8 cellular contexts compared by ENCODE assay signal in genomic region chr14:74019408-74019714, GRCh38. TPM values are rescaled to one million over a fixed set of nuclear protein-coding genes. Genes with fewer than 3 reads are reported as not detected.
DNase-seq lines count a peak whose midpoint lies in the region; ATAC-seq and TF ChIP-seq lines count a peak whose summit lies in the region.

No MANE protein-coding gene starts in this region.

- no peak overlapping the region for H2BK12ac ChIP-seq in trophoblast cell (ENCODE audit: low read length)

- H3K79me2 ChIP-seq in PC-3 (ENCODE audit: low read length) (no peaks in the 10 kb centered on the region), trophoblast cell (ENCODE audit: control insufficient read depth, insufficient read depth, low read length, poor library complexity) (peaks cover 5% of the 10 kb centered on the region)

- CTCF ChIA-PET in PC-3 (lab: Charles Lee), result interaction anchor here (0.6 kb wide), 2 partner anchors 42 to 68 kb away, joined by 3 to 6 read pairs; no protein-coding TSS in a partner anchor

- H3K14ac ChIP-seq in trophoblast cell (ENCODE audit: low read length), result no peak overlapping the region

- peak overlapping the region; percentile 83 for H3K4me3 ChIP-seq in GM08714 (ENCODE audit: low read length)
- H3K4me3 ChIP-seq in PC-3 (ENCODE audit: low read length), result peak overlapping the region; percentile 75
- H3K4me3 ChIP-seq in trophoblast cell (ENCODE audit: low read depth, low read length), result peak overlapping the region; percentile 72

- no peaks in the 10 kb centered on the region for H3K27me3 ChIP-seq in PC-3 (ENCODE audit: low read length)
- H3K27me3 ChIP-seq in trophoblast cell (ENCODE audit: insufficient read depth, low read length), result no peaks in the 10 kb centered on the region

- H2AFZ ChIP-seq in PC-3 (ENCODE audit: low read length), result peak overlapping the region; percentile 90
- H2AFZ ChIP-seq in trophoblast cell (ENCODE audit: insufficient read depth, low read length, poor library complexity), result peak overlapping the region; percentile 46

- ATAC-seq in PC-3 (no peak), GM18907 (IDR thresholded peaks at IDR 0.05; ENCODE audit: unreplicated experiment) (no peak), HG02759 (IDR thresholded peaks at IDR 0.05; ENCODE audit: unreplicated experiment) (no peak)

- H3K9ac ChIP-seq in PC-3 (ENCODE audit: low read length) (peak overlapping the region; percentile 82), trophoblast cell (ENCODE audit: low read length) (peak overlapping the region; percentile 73)

- H3K4me1 ChIP-seq in PC-3 (ENCODE audit: insufficient read depth, low read length) (peaks cover 12% of the 10 kb centered on the region; the same call in 1 of the 2 replicates), trophoblast cell (ENCODE audit: control insufficient read depth in 1 of 2, insufficient read depth in 2 of 2, low read length in 2 of 2) (peaks cover 2% of the 10 kb centered on the region in 2 experiments)

- no peak for TF ChIP-seq CTCF in PC-3 (conservative IDR thresholded peaks at IDR 0.05; ENCODE audit: low read depth, low read length)

- no peaks in the 10 kb centered on the region for H4K20me1 ChIP-seq in PC-3 (ENCODE audit: low read length)

- H3K27ac ChIP-seq in PC-3 (ENCODE audit: low read length), result no peak overlapping the region
- H3K27ac ChIP-seq in epithelial cell of prostate, result peak overlapping the region; percentile 94
- no peak overlapping the region for H3K27ac ChIP-seq in trophoblast cell (ENCODE audit: low read depth, low read length)

- H4K91ac ChIP-seq in trophoblast cell (ENCODE audit: low read depth, low read length), result no peak overlapping the region

- peaks cover 5% of the 10 kb centered on the region for H3K79me1 ChIP-seq in trophoblast cell (ENCODE audit: low read length)

- no peak overlapping the region for H2AK5ac ChIP-seq in trophoblast cell (ENCODE audit: low read length)

- no peak overlapping the region for H4K8ac ChIP-seq in trophoblast cell (ENCODE audit: low read depth, low read length)

- no CpG with 5 or more reads among the region's 17 CpGs for WGBS in trophoblast cell (ENCODE audit: extremely low coverage, insufficient coverage, insufficient read length)

- no peak overlapping the region for H2BK120ac ChIP-seq in trophoblast cell (ENCODE audit: insufficient read depth, low read length, poor library complexity)

- H3K36me3 ChIP-seq in PC-3 (ENCODE audit: low read depth, low read length) (no peaks in the 10 kb centered on the region), trophoblast cell (ENCODE audit: control insufficient read depth in 1 of 2, insufficient read depth in 2 of 2, low read length in 2 of 2) (no peaks in the 10 kb centered on the region)

- H3K18ac ChIP-seq in trophoblast cell (ENCODE audit: low read length), result no peak overlapping the region

- no peaks in the 10 kb centered on the region for H3K9me3 ChIP-seq in PC-3 (ENCODE audit: low read length)
- H3K9me3 ChIP-seq in trophoblast cell (ENCODE audit: insufficient read depth, low read depth, low read length), result no peaks in the 10 kb centered on the region

- intact Hi-C loops in PC-3 (cut with micrococcal nuclease), result loop anchor here (2.0 kb wide), 1 partner anchor 41 kb away; no protein-coding TSS in a partner anchor

- no peak overlapping the region for H4K12ac ChIP-seq in trophoblast cell (ENCODE audit: low read depth, low read length)

- no peak overlapping the region for H2BK5ac ChIP-seq in trophoblast cell (ENCODE audit: low read depth, low read length, poor library complexity)

- H3K23ac ChIP-seq in trophoblast cell (ENCODE audit: low read length), result no peak overlapping the region

- H3F3A ChIP-seq in PC-3 (ENCODE audit: low read length, unreplicated experiment), result no peaks in the 10 kb centered on the region

- no peaks in the 10 kb centered on the region for H3K9me2 ChIP-seq in PC-3 (replicated peaks; ENCODE audit: low read length)

- H3K4ac ChIP-seq in trophoblast cell (ENCODE audit: low read depth, low read length), result no peak overlapping the region

- DNase-seq in PC-3 (no peak), epithelial cell of prostate (ENCODE audit: low read depth, low spot score) (no peak), trophoblast cell (no peak), nucleus accumbens (lab: John Stamatoyannopoulos, UW) (no peak), DMS 273 (lab: John Stamatoyannopoulos, UW; ENCODE audit: unreplicated experiment) (no peak)

- no TSS peak for BruUV-seq in PC-3 (replicated peaks; lab: Mats Ljungman, UMichigan)

- POLR2A ChIA-PET in PC-3 (lab: Charles Lee; ENCODE audit: unreplicated experiment), result interaction anchor here (0.6 to 0.7 kb wide), 4 partner anchors 45 to 1517 kb away, joined by 3 to 4 read pairs (median 4); no protein-coding TSS in a partner anchor

- H3K4me2 ChIP-seq in PC-3 (ENCODE audit: low read length), result peak overlapping the region; percentile 96
- H3K4me2 ChIP-seq in trophoblast cell (ENCODE audit: low read length), result peak overlapping the region; percentile 77

RNA-seq across cellular contexts. Expression of gene BBOF1, which starts 0.2 kb away (rescaled TPM):
- 1.5 and 3.9 TPM in 2 replicates for total RNA-seq in PC-3 (2014; rRNA removed)
- 2.8 and 3.2 TPM in 2 replicates for polyA plus RNA-seq in trophoblast cell (2013)

RNA-seq across cellular contexts. Expression of gene ENTPD5, which starts 0.3 kb away (rescaled TPM):
- 7.9 and 11.2 TPM in 2 replicates for total RNA-seq in PC-3 (2014; rRNA removed)
- 5.9 TPM in 2 replicates for polyA plus RNA-seq in trophoblast cell (2013)
